In the genomic region with DNA sequence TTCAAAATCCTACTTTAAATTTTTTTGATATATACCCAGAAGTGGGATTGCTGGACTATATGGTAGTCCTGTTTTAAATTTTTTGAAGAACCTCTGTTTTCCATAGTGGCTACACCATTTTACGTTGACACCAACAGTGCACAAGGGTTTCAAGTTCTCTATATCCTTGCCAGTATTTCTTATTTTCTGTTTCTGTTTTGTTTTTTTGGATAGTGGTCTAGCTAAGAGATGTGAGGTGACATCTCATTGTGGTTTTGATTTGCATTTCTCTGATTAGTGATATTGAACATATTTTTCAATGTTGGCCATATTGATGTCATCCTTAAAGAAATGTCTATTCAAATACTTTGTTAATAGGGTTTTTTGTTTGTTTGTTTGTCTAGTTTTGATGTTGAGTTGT, we compare ENCODE assay signal across 8 cellular contexts.
DNase-seq lines count a peak whose midpoint lies in the region; ATAC-seq, FAIRE-seq and TF ChIP-seq lines count a peak whose summit lies in the region.
"Not testable (repeated sequence)": the region's sequence is repeated elsewhere in the genome, so short reads cannot be mapped to it uniquely, and the experiment has no call there.

No MANE protein-coding gene starts in this region.

- not testable (repeated sequence) for H2AFZ ChIP-seq in GM12878 (ENCODE audit: control insufficient read depth, low read depth, low read length)

- not testable (repeated sequence) for TF ChIP-seq POLR2A in GM12878 (IDR thresholded peaks at IDR 0.05; ENCODE audit: low read depth, low read length)

- TF ChIP-seq CTCF in GM12878 (IDR thresholded peaks at IDR 0.05 in 2 of 3, conservative IDR thresholded peaks at IDR 0.05 in 1 of 3; ENCODE audit: control insufficient read depth in 2 of 3, extremely low read depth in 1 of 3, insufficient read depth in 1 of 3, low read depth in 3 of 3, low read length in 3 of 3) = not testable (repeated sequence)

- RAD21 ChIA-PET in GM12878 (lab: Charles Lee; ENCODE audit: unreplicated experiment) = not testable (repeated sequence)

- not testable (repeated sequence) for H3K27ac ChIP-seq in GM12878 (ENCODE audit: control insufficient read depth, insufficient read depth)

- FAIRE-seq in GM12878 (lab: Jason Lieb, UNC) = not testable (repeated sequence)

- TF ChIP-seq RAD21 in GM12878 (IDR thresholded peaks at IDR 0.05; ENCODE audit: insufficient read depth, low read depth, low read length) = not testable (repeated sequence)

- BruUV-seq in GM12878 (replicated peaks; lab: Mats Ljungman, UMichigan) = not testable (repeated sequence)

- intact Hi-C loops in GM12878 (cut with micrococcal nuclease; ENCODE audit: unreplicated experiment) = not testable (repeated sequence)

- H3K36me3 ChIP-seq in GM12878 (ENCODE audit: control insufficient read depth in 2 of 2, insufficient read depth in 2 of 2, low read length in 1 of 2) = not testable (repeated sequence)

- CTCF ChIA-PET in GM12878 (lab: Yijun Ruan, JAX) = not testable (repeated sequence)

- H3K27me3 ChIP-seq in GM12878 (replicated peaks in 1 of 2; ENCODE audit: control insufficient read depth in 2 of 2, insufficient read depth in 2 of 2, low read length in 1 of 2) = not testable (repeated sequence)

- not testable (repeated sequence) for H3K9ac ChIP-seq in GM12878 (ENCODE audit: control insufficient read depth, insufficient read depth, low read length)

- not testable (repeated sequence) for H3K79me2 ChIP-seq in GM12878 (ENCODE audit: control insufficient read depth, insufficient read depth, low read length)

- TF ChIP-seq EP300 in GM12878 (IDR thresholded peaks at IDR 0.05; ENCODE audit: borderline replicate concordance in 1 of 2, control insufficient read depth in 1 of 2, low read depth in 2 of 2, low read length in 2 of 2) = not testable (repeated sequence)

- WGBS in GM12878 (ENCODE audit: insufficient coverage, insufficient replicate concordance, low lambda C conversion rate, missing lambda C conversion rate) = no CpG with 5 or more reads among the region's 1 CpG

- H3K9me3 ChIP-seq in GM12878 (replicated peaks; ENCODE audit: control insufficient read depth, insufficient read depth, low read length) = not testable (repeated sequence)

- in situ Hi-C loops in GM12878 (cut with MboI) = not testable (repeated sequence)

- ATAC-seq in GM18517 (IDR thresholded peaks at IDR 0.05; ENCODE audit: unreplicated experiment) = peak; percentile 68
- ATAC-seq in GM19035 (IDR thresholded peaks at IDR 0.05; ENCODE audit: unreplicated experiment) = peak; percentile 63
- peak; percentile 76 for ATAC-seq in GM21367 (IDR thresholded peaks at IDR 0.05; ENCODE audit: unreplicated experiment)
- peak; percentile 66 for ATAC-seq in GM21717 (IDR thresholded peaks at IDR 0.05; ENCODE audit: unreplicated experiment)
- ATAC-seq in HG02852 (IDR thresholded peaks at IDR 0.05; ENCODE audit: unreplicated experiment) = peak; percentile 60
- ATAC-seq in HG03064 (IDR thresholded peaks at IDR 0.05; ENCODE audit: low read depth, unreplicated experiment) = peak; percentile 61
- ATAC-seq in HG03378 (IDR thresholded peaks at IDR 0.05; ENCODE audit: unreplicated experiment) = peak; percentile 86
- ATAC-seq in GM12878 = peak; percentile 73

- not testable (repeated sequence) for H3K4me3 ChIP-seq in GM12878

- not testable (repeated sequence) for H4K20me1 ChIP-seq in GM12878 (ENCODE audit: control insufficient read depth, insufficient read depth)

- not testable (repeated sequence) for DNase-seq in GM12878 (ENCODE audit: low read depth, low spot score)

- H3K4me1 ChIP-seq in GM12878 (ENCODE audit: control insufficient read depth, insufficient read depth, low read length) = not testable (repeated sequence)

- POLR2A ChIA-PET in GM12878 (lab: Charles Lee) = not testable (repeated sequence)

- SMC1A ChIA-PET in GM12878 (lab: Charles Lee; ENCODE audit: uncharacterized antibody, unreplicated experiment) = not testable (repeated sequence)

- H3K4me2 ChIP-seq in GM12878 (ENCODE audit: control insufficient read depth, insufficient read depth) = not testable (repeated sequence)
